Comparison of ENCODE assay signal across 23 cellular contexts in the genomic region with DNA sequence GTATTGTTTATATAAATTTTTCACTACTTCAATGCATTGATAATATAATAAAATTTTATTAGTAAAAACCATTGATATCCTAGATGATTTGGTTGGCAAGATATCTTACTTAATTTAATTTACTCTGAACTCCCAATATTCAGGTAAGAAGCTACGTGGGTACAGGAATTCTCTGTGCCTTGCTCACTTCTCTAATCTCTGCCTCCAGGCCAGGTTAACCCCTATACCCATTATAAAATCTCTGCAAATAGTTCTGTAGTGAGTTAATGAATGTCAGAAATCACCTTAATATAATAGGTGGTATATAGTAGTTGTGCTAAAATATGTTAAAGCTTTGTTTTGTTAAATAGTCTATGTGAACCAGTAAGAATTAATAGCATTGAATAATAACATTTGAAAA.
"Had no signal": no experiment of that assay in that cellular context is flagged by ENCODE, and none has a peak within 500 bp of the region (broad histone marks: within the 10 kb centered on the region; RNA-seq: fewer than 3 reads in every experiment).

No MANE protein-coding gene starts in this region.

- H3K4me3 ChIP-seq: colonic mucosa, coronary artery, dorsolateral prefrontal cortex, esophagus muscularis mucosa, esophagus squamous epithelium, gastrocnemius medialis, gastroesophageal sphincter, heart left ventricle, heart right ventricle had no signal

- H3K27ac ChIP-seq: colonic mucosa, coronary artery, dorsolateral prefrontal cortex, epithelial cell of prostate, esophagus muscularis mucosa, esophagus squamous epithelium, foreskin keratinocyte, gastrocnemius medialis, gastroesophageal sphincter, heart left ventricle, heart right ventricle had no signal

- H3K27me3 ChIP-seq: colonic mucosa, dorsolateral prefrontal cortex, esophagus muscularis mucosa, esophagus squamous epithelium, foreskin keratinocyte, gastrocnemius medialis, gastroesophageal sphincter, heart left ventricle, heart right ventricle had no signal

- H3K9me3 ChIP-seq: colonic mucosa, esophagus muscularis mucosa, esophagus squamous epithelium, gastrocnemius medialis, gastroesophageal sphincter, heart left ventricle, heart right ventricle had no signal

- H3K36me3 ChIP-seq: colonic mucosa, esophagus muscularis mucosa, esophagus squamous epithelium, gastrocnemius medialis, gastroesophageal sphincter, heart left ventricle, heart right ventricle had no signal

- H3K4me1 ChIP-seq: colonic mucosa, esophagus muscularis mucosa, esophagus squamous epithelium, foreskin keratinocyte, gastrocnemius medialis, gastroesophageal sphincter, heart left ventricle, heart right ventricle had no signal

- DNase-seq: colonic mucosa; cortex of kidney; dermis blood vessel endothelial cell; dorsolateral prefrontal cortex; effector CD4-positive, alpha-beta T cell; effector CD8-positive, alpha-beta T cell; effector memory CD4-positive, alpha-beta T cell; effector memory CD8-positive, alpha-beta T cell; endodermal cell; erythroblast; esophagus squamous epithelium; foreskin fibroblast; foreskin keratinocyte; gastrocnemius medialis; glutamatergic neuron; head of caudate nucleus; heart left ventricle; heart right ventricle had no signal

- ATAC-seq: effector memory CD8-positive, alpha-beta T cell; esophagus mucosa; foreskin keratinocyte; gastrocnemius medialis; gastroesophageal sphincter; heart left ventricle; heart right ventricle had no signal
